Comparison of ENCODE assay signal across 1 cellular context in genomic region chr2:15693926-15694588, GRCh38.
TF ChIP-seq lines count a peak whose summit lies in the region.

No MANE protein-coding gene starts in this region.

TF ChIP-seq in WTC11, 78 proteins besides CTCF, POLR2A, EP300 and RAD21 (continued from another document):
- TF ChIP-seq, protein P1, sequence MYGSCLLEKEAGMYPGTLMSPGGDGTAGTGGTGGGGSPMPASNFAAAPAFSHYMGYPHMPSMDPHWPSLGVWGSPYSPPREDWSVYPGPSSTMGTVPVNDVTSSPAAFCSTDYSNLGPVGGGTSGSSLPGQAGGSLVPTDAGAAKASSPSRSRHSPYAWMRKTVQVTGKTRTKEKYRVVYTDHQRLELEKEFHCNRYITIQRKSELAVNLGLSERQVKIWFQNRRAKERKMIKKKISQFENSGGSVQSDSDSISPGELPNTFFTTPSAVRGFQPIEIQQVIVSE (CRISPR knock-in tag; IDR thresholded peaks at IDR 0.05; ENCODE audit: borderline replicate concordance) = no peak
- TF ChIP-seq CBFB (CRISPR knock-in tag; IDR thresholded peaks at IDR 0.05; ENCODE audit: low read depth) (no peak), ETV6 (CRISPR knock-in tag; IDR thresholded peaks at IDR 0.05) (no peak), ESRRA (CRISPR knock-in tag; IDR thresholded peaks at IDR 0.05; ENCODE audit: borderline replicate concordance) (no peak), ZNF219 (CRISPR knock-in tag; IDR thresholded peaks at IDR 0.05; ENCODE audit: borderline replicate concordance) (no peak), ATF1 (CRISPR knock-in tag; IDR thresholded peaks at IDR 0.05) (no peak), ZNF138 (CRISPR knock-in tag; conservative IDR thresholded peaks at IDR 0.05) (no peak), ZNF232 (CRISPR knock-in tag; IDR thresholded peaks at IDR 0.05) (no peak)
- TF ChIP-seq, protein P2, sequence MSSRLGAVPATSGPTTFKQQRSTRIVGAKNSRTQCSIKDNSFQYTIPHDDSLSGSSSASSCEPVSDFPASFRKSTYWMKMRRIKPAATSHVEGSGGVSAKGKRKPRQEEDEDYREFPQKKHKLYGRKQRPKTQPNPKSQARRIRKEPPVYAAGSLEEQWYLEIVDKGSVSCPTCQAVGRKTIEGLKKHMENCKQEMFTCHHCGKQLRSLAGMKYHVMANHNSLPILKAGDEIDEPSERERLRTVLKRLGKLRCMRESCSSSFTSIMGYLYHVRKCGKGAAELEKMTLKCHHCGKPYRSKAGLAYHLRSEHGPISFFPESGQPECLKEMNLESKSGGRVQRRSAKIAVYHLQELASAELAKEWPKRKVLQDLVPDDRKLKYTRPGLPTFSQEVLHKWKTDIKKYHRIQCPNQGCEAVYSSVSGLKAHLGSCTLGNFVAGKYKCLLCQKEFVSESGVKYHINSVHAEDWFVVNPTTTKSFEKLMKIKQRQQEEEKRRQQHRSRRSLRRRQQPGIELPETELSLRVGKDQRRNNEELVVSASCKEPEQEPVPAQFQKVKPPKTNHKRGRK (CRISPR knock-in tag; IDR thresholded peaks at IDR 0.05; ENCODE audit: borderline replicate concordance) = no peak
TF ChIP-seq in WTC11: peak in this region for 0.
